14 cellular contexts compared by ENCODE assay signal in genomic region chr5:57199866-57200265, GRCh38. TPM values are rescaled to one million over a fixed set of nuclear protein-coding genes. Genes with fewer than 3 reads are reported as not detected.
DNase-seq lines count a peak whose midpoint lies in the region; ATAC-seq and TF ChIP-seq lines count a peak whose summit lies in the region.
"Had no signal": no experiment of that assay in that cellular context is flagged by ENCODE, and none has a peak within 500 bp of the region (broad histone marks: within the 10 kb centered on the region; RNA-seq: fewer than 3 reads in every experiment).

No MANE protein-coding gene starts in this region.

- H3K27ac ChIP-seq in breast epithelium = no peak overlapping the region
- peak overlapping the region in 2 of 4 donors; percentile 40 to 66 for H3K27ac ChIP-seq in upper lobe of left lung
- H3K27ac ChIP-seq: prostate gland had no signal

- TF ChIP-seq CTCF in MCF 10A (IDR thresholded peaks at IDR 0.05; ENCODE audit: unreplicated experiment) = no peak
- no peak for TF ChIP-seq CTCF in breast epithelium (IDR thresholded peaks at IDR 0.05)
- TF ChIP-seq CTCF in epithelial cell of esophagus (IDR thresholded peaks at IDR 0.05; ENCODE audit: insufficient read depth, low read depth, low read length, missing control alignments) = no peak
- TF ChIP-seq CTCF in upper lobe of left lung (IDR thresholded peaks at IDR 0.05) = no peak
- no peak for TF ChIP-seq CTCF in nephron progenitor cell (IDR thresholded peaks at IDR 0.05)

- no peaks in the 10 kb centered on the region for H3K9me3 ChIP-seq in breast epithelium
- no peaks in the 10 kb centered on the region for H3K9me3 ChIP-seq in T-helper 17 cell (ENCODE audit: control insufficient read depth, low read length, poor library complexity, severe bottlenecking)
- H3K9me3 ChIP-seq in upper lobe of left lung = no peaks in the 10 kb centered on the region
- H3K9me3 ChIP-seq: prostate gland had no signal

- H3K36me3 ChIP-seq in breast epithelium (no peaks in the 10 kb centered on the region), upper lobe of left lung (peaks cover 0 to 6% (median 2%) of the 10 kb centered on the region in 4 donors)
- H3K36me3 ChIP-seq: prostate gland had no signal

- TF ChIP-seq POLR2A in breast epithelium (IDR thresholded peaks at IDR 0.05) = no peak
- TF ChIP-seq POLR2A in upper lobe of left lung (IDR thresholded peaks at IDR 0.05) = no peak

- DNase-seq in MCF 10A (ENCODE audit: unreplicated experiment) (peak; percentile 62), breast epithelium (ENCODE audit: low spot score in 2 of 2) (no peak), T-helper 17 cell (no peak), epithelial cell of esophagus (ENCODE audit: low read depth) (peak; percentile 77), upper lobe of left lung (peak in 1 of 2 donors; percentile 46), nephron progenitor cell (no peak), EL (no peak)
- DNase-seq: activated CD8-positive, alpha-beta memory T cell treated with anti-CD3 and anti-CD28 coated beads, Interleukin-2, amount 50 U/mL, for 4 hours; AML-193; midbrain; stimulated activated CD4-positive, alpha-beta T cell treated with anti-CD3 and anti-CD28 coated beads, Interleukin-2, amount 100 ng/mL, for 24 hours had no signal

- no peak for TF ChIP-seq EP300 in upper lobe of left lung (IDR thresholded peaks at IDR 0.05)

- peaks cover 25% of the 10 kb centered on the region for H3K4me1 Mint-ChIP-seq in MCF 10A (ENCODE audit: insufficient read depth, unreplicated experiment)
- H3K4me1 Mint-ChIP-seq in T-helper 17 cell = peaks cover 39% of the 10 kb centered on the region
- H3K4me1 Mint-ChIP-seq in nephron progenitor cell = peaks cover 8% of the 10 kb centered on the region

- intact Hi-C loops in MCF 10A (cut with micrococcal nuclease) = no loop called here
- intact Hi-C loops in breast epithelium (cut with DNase I; ENCODE audit: low total_unique reads) = no loop called here

- H3K4me1 ChIP-seq in breast epithelium (no peaks in the 10 kb centered on the region), upper lobe of left lung (peaks cover 20 to 45% (median 33%) of the 10 kb centered on the region in 4 donors)
- H3K4me1 ChIP-seq: prostate gland had no signal

- POLR2A ChIA-PET in MCF 10A (lab: Yijun Ruan, JAX) = no interaction called here

- H3K27me3 ChIP-seq in breast epithelium (no peaks in the 10 kb centered on the region), upper lobe of left lung (no peaks in the 10 kb centered on the region)

- 32 to 33% methylated on average over 7 to 8 of the region's 8 CpGs for WGBS in upper lobe of left lung, 2 donors

- peak overlapping the region; percentile 65 for H3K4me3 Mint-ChIP-seq in MCF 10A (ENCODE audit: unreplicated experiment)
- peak overlapping the region; percentile 64 for H3K4me3 Mint-ChIP-seq in T-helper 17 cell
- no peak overlapping the region for H3K4me3 Mint-ChIP-seq in nephron progenitor cell
- H3K4me3 Mint-ChIP-seq: stimulated activated effector memory CD8-positive, alpha-beta T cell treated with anti-CD3 and anti-CD28 coated beads, Interleukin-12 subunit alpha, Interleukin-12 subunit beta, amount 100 ng/mL, for 72 hours had no signal

- H3K27ac Mint-ChIP-seq in MCF 10A (ENCODE audit: low read depth, unreplicated experiment) = peak overlapping the region; percentile 21
- H3K27ac Mint-ChIP-seq in T-helper 17 cell = peak overlapping the region; percentile 61
- H3K27ac Mint-ChIP-seq in nephron progenitor cell = no peak overlapping the region
- H3K27ac Mint-ChIP-seq: stimulated activated effector memory CD8-positive, alpha-beta T cell treated with anti-CD3 and anti-CD28 coated beads, Interleukin-12 subunit alpha, Interleukin-12 subunit beta, amount 100 ng/mL, for 72 hours had no signal

- peak; percentile 33 for ATAC-seq in T-helper 17 cell
- ATAC-seq in upper lobe of left lung (ENCODE audit: low FRiP score in 2 of 2) = peak; percentile 24 to 37
- no peak for ATAC-seq in GM18511 (IDR thresholded peaks at IDR 0.05; ENCODE audit: unreplicated experiment)
- ATAC-seq: stimulated activated effector memory CD8-positive, alpha-beta T cell treated with anti-CD3 and anti-CD28 coated beads, Interleukin-12 subunit alpha, Interleukin-12 subunit beta, amount 100 ng/mL, for 72 hours had no signal

- no peak overlapping the region for H3K4me3 ChIP-seq in breast epithelium
- H3K4me3 ChIP-seq in epithelial cell of esophagus (ENCODE audit: low read length) = no peak overlapping the region
- H3K4me3 ChIP-seq in upper lobe of left lung = no peak overlapping the region
- H3K4me3 ChIP-seq: prostate gland had no signal

- no TSS peak for BruUV-seq in MCF 10A (replicated peaks; lab: Mats Ljungman, UMichigan)

- CTCF ChIA-PET in MCF 10A (lab: Yijun Ruan, JAX) = no interaction called here

- H3K36me3 Mint-ChIP-seq in MCF 10A (ENCODE audit: insufficient read depth, unreplicated experiment) (peaks cover 29% of the 10 kb centered on the region), T-helper 17 cell (ENCODE audit: low read depth) (no peaks in the 10 kb centered on the region), nephron progenitor cell (ENCODE audit: low read depth) (peaks cover 59% of the 10 kb centered on the region)

- H3K9me3 Mint-ChIP-seq in MCF 10A (ENCODE audit: unreplicated experiment) (no peaks in the 10 kb centered on the region), nephron progenitor cell (peaks cover 8% of the 10 kb centered on the region)
- H3K9me3 Mint-ChIP-seq: stimulated activated effector memory CD8-positive, alpha-beta T cell treated with anti-CD3 and anti-CD28 coated beads, Interleukin-12 subunit alpha, Interleukin-12 subunit beta, amount 100 ng/mL, for 72 hours had no signal

- no peaks in the 10 kb centered on the region for H3K27me3 Mint-ChIP-seq in MCF 10A (ENCODE audit: insufficient read depth, unreplicated experiment)
- no peaks in the 10 kb centered on the region for H3K27me3 Mint-ChIP-seq in T-helper 17 cell
- no peaks in the 10 kb centered on the region for H3K27me3 Mint-ChIP-seq in nephron progenitor cell (ENCODE audit: low read depth, poor library complexity)

RNA-seq across cellular contexts. Expression of gene GPBP1, which starts 26.0 kb away (rescaled TPM):
- 63.6 and 66.5 TPM in 2 replicates for total RNA-seq in MCF 10A (2022)
- total RNA-seq in breast epithelium = 100 to 1,000 TPM in 1 of 3 donors, 10 to 100 TPM in 2; 61.1 to 141 (median 93.1) TPM
- 100 to 1,000 TPM; 135 to 136 TPM for total RNA-seq in T-helper 17 cell
- 100 to 1,000 TPM in 2 of 6 donors, 10 to 100 TPM in 4; 50.0 to 131 (median 55.3) TPM for total RNA-seq in upper lobe of left lung

Comparison
In these comparisons a context has a peak if more than half of its experiments do, and no peak if none do; other contexts are left out.
1. DNase-seq: peak in MCF 10A (single experiment) and epithelial cell of esophagus (single experiment); none in breast epithelium (0 of 2), T-helper 17 cell (0 of 3), nephron progenitor cell (single experiment) and EL (single experiment).